Comparison of ENCODE assay signal across 30 cellular contexts in the genomic region with DNA sequence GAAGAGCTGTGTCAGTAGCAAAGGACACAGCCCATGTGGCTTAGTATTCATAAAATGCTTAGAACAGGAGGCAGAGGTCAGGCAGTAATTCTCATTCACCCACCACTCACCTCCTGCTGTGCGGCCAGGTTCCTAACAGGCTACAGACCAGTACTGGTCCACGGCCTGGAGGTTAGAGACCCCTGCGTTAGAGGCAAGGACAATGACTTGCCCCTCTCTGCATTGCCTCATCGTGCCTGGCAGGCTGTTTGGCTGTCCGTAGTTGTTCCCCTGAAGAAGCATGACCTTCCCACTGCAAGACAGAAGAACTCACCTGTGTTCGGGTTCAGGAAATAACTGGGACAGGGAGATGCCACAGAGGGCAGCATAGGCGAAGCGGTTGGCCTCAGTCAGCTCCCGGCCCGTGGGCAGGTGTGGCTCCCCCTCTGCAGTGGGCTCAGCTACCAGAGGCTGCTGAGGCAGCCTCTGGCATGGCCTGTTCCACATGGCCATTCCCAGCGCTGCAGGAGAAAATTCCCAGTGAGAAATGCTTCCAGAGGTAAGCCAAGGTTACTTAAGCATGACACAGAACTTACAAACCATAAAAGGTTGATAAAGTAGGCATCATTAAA. TPM values are rescaled to one million over a fixed set of nuclear protein-coding genes. Genes with fewer than 3 reads are reported as not detected.
"Had no signal": no experiment of that assay in that cellular context is flagged by ENCODE, and none has a peak within 500 bp of the region (broad histone marks: within the 10 kb centered on the region; RNA-seq: fewer than 3 reads in every experiment).

No MANE protein-coding gene starts in this region.

- H3K4me1 ChIP-seq: left lung, lower lobe of right lung, pancreas, sigmoid colon, spleen, suprapubic skin, tibial artery, upper lobe of right lung had no signal

- DNase-seq: hippocampal formation; immature natural killer cell; kidney; left colon; left lung; lower lobe of right lung; mammary epithelial cell; mesenchymal stem cell; naive thymus-derived CD8-positive, alpha-beta T cell; nucleus accumbens; pancreas; retina; right cardiac atrium; sigmoid colon; small intestine; spleen; stimulated activated CD4-positive, alpha-beta T cell treated with anti-CD3 and anti-CD28 coated beads, Interleukin-4, amount 100 ng/mL, for 24 hours; stimulated activated naive CD4-positive, alpha-beta T cell; tibial artery; trophoblast cell; upper lobe of right lung had no signal

- H3K4me3 ChIP-seq: left lung, lower lobe of right lung, pancreas, prostate gland, sigmoid colon, spleen, suprapubic skin, thoracic aorta, tibial artery, upper lobe of right lung had no signal

- H3K9me3 ChIP-seq: left lung, lower lobe of right lung, pancreas, prostate gland, sigmoid colon, suprapubic skin, thoracic aorta, tibial artery, upper lobe of right lung had no signal

- H3K27me3 ChIP-seq: left lung, pancreas, sigmoid colon, spleen, suprapubic skin, tibial artery, upper lobe of right lung had no signal

- FAIRE-seq: islet of Langerhans, kidney, pancreas, small intestine, urothelium cell line had no signal

- H3K36me3 ChIP-seq: prostate gland had no signal

- ATAC-seq: left colon; left lung; lower lobe of right lung; naive thymus-derived CD8-positive, alpha-beta T cell; pancreas; right cardiac atrium; stimulated activated effector memory CD8-positive, alpha-beta T cell treated with anti-CD3 and anti-CD28 coated beads, Interleukin-12 subunit alpha, Interleukin-12 subunit beta, amount 100 ng/mL, for 72 hours; upper lobe of right lung had no signal

- H3K27ac ChIP-seq: left lung, lower lobe of right lung, pancreas, prostate gland, sigmoid colon, spleen, suprapubic skin, thoracic aorta, tibial artery, upper lobe of right lung had no signal

RNA-seq across cellular contexts. Expression of gene RNF186, which starts 34.7 kb away (rescaled TPM):
- total RNA-seq: left lung; lower lobe of right lung; mammary epithelial cell; naive thymus-derived CD8-positive, alpha-beta T cell; neural crest cell; osteoblast; prostate gland; right cardiac atrium; sigmoid colon; spleen; subcutaneous adipose tissue; thoracic aorta; upper lobe of right lung had no signal
